Comparison of ENCODE assay signal across 1 cellular context in genomic region chr3:112056451-112056929, GRCh38.
TF ChIP-seq lines count a peak whose summit lies in the region.

No MANE protein-coding gene starts in this region.

TF ChIP-seq in SK-N-SH treated with all-trans-retinoic acid at 6 μM for 48 hours, 23 proteins besides CTCF, POLR2A, EP300 and RAD21 (continued from another document):
- TF ChIP-seq POU6F1 (CRISPR knock-in tag; IDR thresholded peaks at IDR 0.05; ENCODE audit: borderline replicate concordance, low read depth): no peak
- no peak for TF ChIP-seq ZNF565 (CRISPR knock-in tag; conservative IDR thresholded peaks at IDR 0.05; ENCODE audit: low read depth)
- TF ChIP-seq ZNF8 (CRISPR knock-in tag; IDR thresholded peaks at IDR 0.05): no peak
- no peak for TF ChIP-seq BACH2 (CRISPR knock-in tag; IDR thresholded peaks at IDR 0.05; ENCODE audit: borderline replicate concordance)
- no peak for TF ChIP-seq OSR1 (CRISPR knock-in tag; IDR thresholded peaks at IDR 0.05)
